ENCODE assay signal across 13 cellular contexts in genomic region chr5:132771559-132771998, GRCh38. TPM values are rescaled to one million over a fixed set of nuclear protein-coding genes. Genes with fewer than 3 reads are reported as not detected.
DNase-seq lines count a peak whose midpoint lies in the region; ATAC-seq and TF ChIP-seq lines count a peak whose summit lies in the region.
"Had no signal": no experiment of that assay in that cellular context is flagged by ENCODE, and none has a peak within 500 bp of the region (broad histone marks: within the 10 kb centered on the region; RNA-seq: fewer than 3 reads in every experiment).

No MANE protein-coding gene starts in this region.

- in situ Hi-C loops in ACHN (cut with HindIII; ENCODE audit: low pct_ligation_motif_present, low pct_unique_long_range_greater_than_20kb, low sequenced_read_pairs) = no loop called here

- no peak for TF ChIP-seq CTCF in fibroblast of lung (conservative IDR thresholded peaks at IDR 0.05 in 1 of 2, IDR thresholded peaks at IDR 0.05 in 1 of 2; ENCODE audit: low read depth in 1 of 2, low read length in 2 of 2)
- TF ChIP-seq CTCF in mesothelial cell of epicardium (IDR thresholded peaks at IDR 0.05; ENCODE audit: unreplicated experiment) = no peak

- no peaks in the 10 kb centered on the region for H3K9me3 Mint-ChIP-seq in mesothelial cell of epicardium
- H3K9me3 Mint-ChIP-seq: activated naive CD4-positive, alpha-beta T cell treated with anti-CD3 and anti-CD28 coated beads, Interleukin-2, amount 50 U/mL, for 72 hours had no signal

- no peak overlapping the region for H3K4me3 Mint-ChIP-seq in mesothelial cell of epicardium

- no peaks in the 10 kb centered on the region for H3K36me3 Mint-ChIP-seq in mesothelial cell of epicardium
- H3K36me3 Mint-ChIP-seq: activated naive CD4-positive, alpha-beta T cell treated with anti-CD3 and anti-CD28 coated beads, Interleukin-2, amount 50 U/mL, for 72 hours had no signal

- no peaks in the 10 kb centered on the region for H4K20me1 ChIP-seq in fibroblast of lung (ENCODE audit: control insufficient read depth, extremely low read depth, insufficient read depth, low read length)

- peaks cover 7% of the 10 kb centered on the region for H3K36me3 ChIP-seq in NT2/D1 (ENCODE audit: insufficient read depth, insufficient read length, low read length)
- H3K36me3 ChIP-seq in fibroblast of lung (ENCODE audit: control insufficient read depth, insufficient read depth, low read length) = no peaks in the 10 kb centered on the region

- H3K4me1 Mint-ChIP-seq in mesothelial cell of epicardium = peaks cover 30% of the 10 kb centered on the region

- no peaks in the 10 kb centered on the region for H3K27me3 Mint-ChIP-seq in mesothelial cell of epicardium (ENCODE audit: low read depth)

- H3K9me3 ChIP-seq in NT2/D1 (ENCODE audit: insufficient read depth, low read length) = no peaks in the 10 kb centered on the region
- no peaks in the 10 kb centered on the region for H3K9me3 ChIP-seq in fibroblast of lung (ENCODE audit: control insufficient read depth, insufficient read depth, low read depth, low read length)

- H3K27ac Mint-ChIP-seq in mesothelial cell of epicardium = no peak overlapping the region
- H3K27ac Mint-ChIP-seq: activated naive CD4-positive, alpha-beta T cell treated with anti-CD3 and anti-CD28 coated beads, Interleukin-2, amount 50 U/mL, for 72 hours had no signal

- peaks cover 7% of the 10 kb centered on the region for H3K27me3 ChIP-seq in NT2/D1 (ENCODE audit: insufficient read depth, insufficient read length)
- no peaks in the 10 kb centered on the region for H3K27me3 ChIP-seq in fibroblast of lung (ENCODE audit: control insufficient read depth, insufficient read depth, low read length)

- H3K9ac ChIP-seq in NT2/D1 (ENCODE audit: insufficient read length, low read depth) (no peak overlapping the region), fibroblast of lung (ENCODE audit: insufficient read depth, low read length) (no peak overlapping the region)

- no peak overlapping the region for H2AFZ ChIP-seq in fibroblast of lung (ENCODE audit: low read length)

- peaks cover 72% of the 10 kb centered on the region for H3K79me2 ChIP-seq in fibroblast of lung (ENCODE audit: control insufficient read depth, insufficient read depth, low read length)

- H3K27ac ChIP-seq in fibroblast of lung (ENCODE audit: insufficient read depth, low read length) = peak overlapping the region; percentile 44

- H3K4me1 ChIP-seq in NT2/D1 (ENCODE audit: insufficient read depth, insufficient read length) (peaks cover 11% of the 10 kb centered on the region), fibroblast of lung (ENCODE audit: control insufficient read depth, extremely low read depth, insufficient read depth, low read length) (peaks cover 33% of the 10 kb centered on the region)

- no peak overlapping the region for H3K4me3 ChIP-seq in NT2/D1 (ENCODE audit: insufficient read length, low read depth)
- H3K4me3 ChIP-seq in fibroblast of lung (replicated peaks in 1 of 4; ENCODE audit: control extremely low read depth in 1 of 4, insufficient read depth in 1 of 4, low read depth in 3 of 4, low read length in 4 of 4) = no peak overlapping the region
- H3K4me3 ChIP-seq: GM12878 had no signal

- DNase-seq in ACHN = peak; percentile 80
- peak; percentile 65 for DNase-seq in NT2/D1 (ENCODE audit: low read depth, low spot score)
- DNase-seq in fibroblast of lung (ENCODE audit: low read depth in 2 of 2) = peak; percentile 48 to 76
- DNase-seq in myocyte (ENCODE audit: low read depth) = peak; percentile 92
- DNase-seq in activated T-cell treated with anti-CD3 and anti-CD28 coated beads for 4 hours = no peak
- no peak for DNase-seq in mesothelial cell of epicardium (ENCODE audit: low spot score in 2 of 2, unreplicated experiment in 2 of 2)
- no peak for DNase-seq in NCI-H2227 treated with DMSO at 0.1 percent for 48 hours (lab: John Stamatoyannopoulos, UW)
- DNase-seq: NCI-H2171; stimulated activated naive CD4-positive, alpha-beta T cell; T-helper 9 cell had no signal

- H3K4me2 ChIP-seq in fibroblast of lung (ENCODE audit: extremely low read depth, insufficient read depth, low read length) = no peak overlapping the region

- ATAC-seq in GM18498 (IDR thresholded peaks at IDR 0.05; ENCODE audit: unreplicated experiment) = no peak
- ATAC-seq: activated naive CD4-positive, alpha-beta T cell treated with anti-CD3 and anti-CD28 coated beads, Interleukin-2, amount 50 U/mL, for 72 hours; GM12878 had no signal

RNA-seq across cellular contexts. Expression of gene SEPTIN8, which starts 5.5 kb away (rescaled TPM):
- total RNA-seq in fibroblast of lung (50.3 and 64.2 TPM in 2 replicates), myocyte (22.0 and 25.3 TPM in 2 replicates), mesothelial cell of epicardium (54.9 to 58.9 TPM (median 58.6 TPM) in 3 replicates)
- polyA plus RNA-seq in fibroblast of lung = 62.1 and 71.1 TPM in 2 replicates
- polyA plus RNA-seq in fibroblast of lung (2012) = 46.2 and 52.5 TPM in 2 replicates
- 38.9 and 78.1 TPM in 2 replicates for polyA minus RNA-seq in fibroblast of lung (ENCODE audit: low replicate concordance)
- 61.0 TPM for polyA plus RNA-seq in myocyte (2012)

RNA-seq across cellular contexts. Expression of gene CCNI2, which starts 24.4 kb away (rescaled TPM):
- total RNA-seq in fibroblast of lung (under 0.01 TPM in 1 of 2 replicates, not detected in the other), myocyte (not detected in 2 replicates), mesothelial cell of epicardium (1.5 to 2.5 TPM (median 1.8 TPM) in 3 replicates)
- polyA plus RNA-seq in fibroblast of lung = not detected in 2 replicates
- 0.89 and 0.99 TPM in 2 replicates for polyA plus RNA-seq in fibroblast of lung (2012)
- polyA minus RNA-seq in fibroblast of lung (ENCODE audit: low replicate concordance) = not detected in 2 replicates
- polyA plus RNA-seq in myocyte (2012) = 2.5 TPM

RNA-seq across cellular contexts. Expression of gene KIF3A, which starts 34.2 kb away (rescaled TPM):
- total RNA-seq in fibroblast of lung = 10.5 and 11.2 TPM in 2 replicates
- polyA plus RNA-seq in fibroblast of lung = 7.3 and 8.8 TPM in 2 replicates
- polyA plus RNA-seq in fibroblast of lung (2012) = 5.8 and 6.3 TPM in 2 replicates
- polyA minus RNA-seq in fibroblast of lung (ENCODE audit: low replicate concordance) = 1.1 and 1.3 TPM in 2 replicates
- 7.1 and 7.4 TPM in 2 replicates for total RNA-seq in myocyte
- polyA plus RNA-seq in myocyte (2012) = 9.1 TPM
- 24.7 to 28.2 TPM (median 27.4 TPM) in 3 replicates for total RNA-seq in mesothelial cell of epicardium

RNA-seq across cellular contexts. Expression of gene SOWAHA, which starts 41.5 kb away (rescaled TPM):
- total RNA-seq in fibroblast of lung = 0.17 and 0.26 TPM in 2 replicates
- 0.02 and 0.03 TPM in 2 replicates for polyA plus RNA-seq in fibroblast of lung
- not detected in 2 replicates for polyA plus RNA-seq in fibroblast of lung (2012)
- not detected in 2 replicates for polyA minus RNA-seq in fibroblast of lung (ENCODE audit: low replicate concordance)
- total RNA-seq in myocyte = 0.11 and 0.36 TPM in 2 replicates
- 0.03 TPM for polyA plus RNA-seq in myocyte (2012)
- total RNA-seq in mesothelial cell of epicardium = 0.52 to 0.67 TPM (median 0.64 TPM) in 3 replicates
- total RNA-seq: activated naive CD4-positive, alpha-beta T cell treated with anti-CD3 and anti-CD28 coated beads, Interleukin-2, amount 50 U/mL, for 72 hours had no signal

RNA-seq across cellular contexts. Expression of gene SHROOM1, which starts 58.9 kb away (rescaled TPM):
- 4.1 and 6.1 TPM in 2 replicates for total RNA-seq in fibroblast of lung
- 2.9 and 6.2 TPM in 2 replicates for polyA plus RNA-seq in fibroblast of lung
- 5.4 and 6.7 TPM in 2 replicates for polyA plus RNA-seq in fibroblast of lung (2012)
- 4.2 and 6.3 TPM in 2 replicates for polyA minus RNA-seq in fibroblast of lung (ENCODE audit: low replicate concordance)
- total RNA-seq in myocyte = 7.7 and 10.0 TPM in 2 replicates
- 5.7 TPM for polyA plus RNA-seq in myocyte (2012)
- total RNA-seq in mesothelial cell of epicardium = 8.6 to 12.2 TPM (median 8.6 TPM) in 3 replicates

Comparison
In these comparisons a context has a peak if more than half of its experiments do, and no peak if none do; other contexts are left out.
1. DNase-seq: peak in ACHN (single experiment), NT2/D1 (single experiment), fibroblast of lung (2 of 2) and myocyte (single experiment); none in activated T-cell treated with anti-CD3 and anti-CD28 coated beads for 4 hours (single experiment), mesothelial cell of epicardium (0 of 2) and NCI-H2227 treated with DMSO at 0.1 percent for 48 hours (single experiment).